31 cellular contexts compared by ENCODE assay signal in genomic region chr10:61454541-61454940, GRCh38. TPM values are rescaled to one million over a fixed set of nuclear protein-coding genes. Genes with fewer than 3 reads are reported as not detected.
"Had no signal": no experiment of that assay in that cellular context is flagged by ENCODE, and none has a peak within 500 bp of the region (broad histone marks: within the 10 kb centered on the region; RNA-seq: fewer than 3 reads in every experiment).

No MANE protein-coding gene starts in this region.

- ATAC-seq: effector memory CD8-positive, alpha-beta T cell; gastroesophageal sphincter; left lung; lower lobe of right lung; psoas muscle; right cardiac atrium had no signal

- H3K27ac ChIP-seq: ascending aorta, brain microvascular endothelial cell, coronary artery, gastroesophageal sphincter, left lung, lower lobe of right lung, pancreas, psoas muscle, tibial nerve, WERI-Rb-1 had no signal

- H3K36me3 Mint-ChIP-seq: activated CD4-positive, alpha-beta memory T cell treated with anti-CD3 and anti-CD28 coated beads for 36 hours; activated naive CD4-positive, alpha-beta T cell treated with anti-CD3 and anti-CD28 coated beads, Interleukin-2, amount 10 ng/mL, durations not matched to agents 7 days and 5 days; activated naive CD8-positive, alpha-beta T cell treated with anti-CD3 and anti-CD28 coated beads, Interleukin-2, amount 10 ng/mL, durations not matched to agents 7 days and 5 days had no signal

- H3K27me3 ChIP-seq: ascending aorta, brain microvascular endothelial cell, pancreas had no signal

- DNase-seq: activated CD4-positive, alpha-beta memory T cell treated with anti-CD3 and anti-CD28 coated beads for 36 hours; activated CD4-positive, alpha-beta T cell treated with anti-CD3 and anti-CD28 coated beads, Interleukin-2, amount 10 ng/mL, durations not matched to agents 24 days and 14 days; activated CD4-positive, CD25-positive, alpha-beta regulatory T cell treated with anti-CD3 and anti-CD28 coated beads, Interleukin-2, amount 50 U/mL, for 72 hours; activated CD8-positive, alpha-beta memory T cell treated with anti-CD3 and anti-CD28 coated beads, Interleukin-2, amount 50 U/mL, for 4 hours; activated effector memory CD4-positive, alpha-beta T cell treated with anti-CD3 and anti-CD28 coated beads, Interleukin-2, amount 50 U/mL, for 16 hours; activated naive CD4-positive, alpha-beta T cell treated with anti-CD3 and anti-CD28 coated beads, Interleukin-2, amount 10 ng/mL, durations not matched to agents 7 days and 5 days; activated naive CD8-positive, alpha-beta T cell treated with anti-CD3 and anti-CD28 coated beads, Interleukin-2, amount 10 ng/mL, durations not matched to agents 7 days and 5 days; activated T-cell treated with anti-CD3 and anti-CD28 coated beads, Interleukin-2, amount 50 U/mL, for 1 hour; brain microvascular endothelial cell; effector memory CD8-positive, alpha-beta T cell; erythroblast; head of caudate nucleus; hippocampal formation; kidney; left lung; lower lobe of right lung; nucleus accumbens; pancreas; psoas muscle; right cardiac atrium; stimulated activated CD4-positive, alpha-beta T cell treated with anti-CD3 and anti-CD28 coated beads, Interleukin-2, amount 100 ng/mL, for 48 hours; stimulated activated naive CD4-positive, alpha-beta T cell treated with Interleukin-2 at 50 U/mL for 16 hours; WERI-Rb-1 had no signal

- H3K4me3 Mint-ChIP-seq: activated CD4-positive, alpha-beta memory T cell treated with anti-CD3 and anti-CD28 coated beads for 36 hours; activated CD4-positive, alpha-beta T cell treated with anti-CD3 and anti-CD28 coated beads, Interleukin-2, amount 10 ng/mL, durations not matched to agents 24 days and 14 days; activated naive CD4-positive, alpha-beta T cell treated with anti-CD3 and anti-CD28 coated beads, Interleukin-2, amount 10 ng/mL, durations not matched to agents 7 days and 5 days; activated naive CD8-positive, alpha-beta T cell treated with anti-CD3 and anti-CD28 coated beads, Interleukin-2, amount 10 ng/mL, durations not matched to agents 7 days and 5 days; activated T-helper 1 cell treated with anti-CD3 and anti-CD28 coated beads, Interleukin-12 subunit alpha, Interleukin-12 subunit beta, Interleukin-2, Interleukin-4 antibody, amounts not matched to agents 30 ng/mL and 10 ng/mL and 1 ng/mL, durations not matched to agents 14 hours and 24 hours and 36 hours; effector memory CD8-positive, alpha-beta T cell had no signal

- H3K36me3 ChIP-seq: ascending aorta, brain microvascular endothelial cell, gastroesophageal sphincter, left lung, lower lobe of right lung, pancreas, tibial nerve, WERI-Rb-1 had no signal

- H3K27ac Mint-ChIP-seq: activated CD4-positive, alpha-beta memory T cell treated with anti-CD3 and anti-CD28 coated beads for 36 hours; activated CD4-positive, alpha-beta T cell treated with anti-CD3 and anti-CD28 coated beads, Interleukin-2, amount 10 ng/mL, durations not matched to agents 24 days and 14 days; activated naive CD4-positive, alpha-beta T cell treated with anti-CD3 and anti-CD28 coated beads, Interleukin-2, amount 10 ng/mL, durations not matched to agents 7 days and 5 days; activated naive CD8-positive, alpha-beta T cell treated with anti-CD3 and anti-CD28 coated beads, Interleukin-2, amount 10 ng/mL, durations not matched to agents 7 days and 5 days; activated T-helper 1 cell treated with anti-CD3 and anti-CD28 coated beads, Interleukin-12 subunit alpha, Interleukin-12 subunit beta, Interleukin-2, Interleukin-4 antibody, amounts not matched to agents 30 ng/mL and 10 ng/mL and 1 ng/mL, durations not matched to agents 14 hours and 24 hours and 36 hours; effector memory CD8-positive, alpha-beta T cell had no signal

- H3K9me3 Mint-ChIP-seq: activated CD4-positive, alpha-beta memory T cell treated with anti-CD3 and anti-CD28 coated beads for 36 hours; activated CD4-positive, alpha-beta T cell treated with anti-CD3 and anti-CD28 coated beads, Interleukin-2, amount 10 ng/mL, durations not matched to agents 24 days and 14 days; activated naive CD4-positive, alpha-beta T cell treated with anti-CD3 and anti-CD28 coated beads, Interleukin-2, amount 10 ng/mL, durations not matched to agents 7 days and 5 days; activated naive CD8-positive, alpha-beta T cell treated with anti-CD3 and anti-CD28 coated beads, Interleukin-2, amount 10 ng/mL, durations not matched to agents 7 days and 5 days; activated T-helper 1 cell treated with anti-CD3 and anti-CD28 coated beads, Interleukin-12 subunit alpha, Interleukin-12 subunit beta, Interleukin-2, Interleukin-4 antibody, amounts not matched to agents 30 ng/mL and 10 ng/mL and 1 ng/mL, durations not matched to agents 14 hours and 24 hours and 36 hours; effector memory CD8-positive, alpha-beta T cell had no signal

- H3K4me3 ChIP-seq: ascending aorta, coronary artery, gastroesophageal sphincter, left lung, lower lobe of right lung, pancreas, psoas muscle, tibial nerve had no signal

RNA-seq across cellular contexts. Expression of gene TMEM26, which starts 1.4 kb away (rescaled TPM):
- total RNA-seq: activated CD4-positive, alpha-beta memory T cell treated with anti-CD3 and anti-CD28 coated beads for 36 hours; activated CD4-positive, alpha-beta T cell treated with anti-CD3 and anti-CD28 coated beads, Interleukin-2, amount 10 ng/mL, durations not matched to agents 24 days and 14 days; activated CD8-positive, alpha-beta memory T cell treated with anti-CD3 and anti-CD28 coated beads for 36 hours; activated naive CD8-positive, alpha-beta T cell treated with anti-CD3 and anti-CD28 coated beads, Interleukin-2, amount 10 ng/mL, durations not matched to agents 7 days and 5 days; activated T-helper 1 cell treated with anti-CD3 and anti-CD28 coated beads, Interleukin-12 subunit alpha, Interleukin-12 subunit beta, Interleukin-2, Interleukin-4 antibody, amounts not matched to agents 30 ng/mL and 10 ng/mL and 1 ng/mL, durations not matched to agents 14 hours and 24 hours and 36 hours; ascending aorta; T-helper 1 cell treated with Interleukin-12 subunit alpha and Interleukin-12 subunit beta and Interleukin-4 antibody, amounts not matched to agents 30 ng/mL and 1 ng/mL, for 36 hours had no signal
- polyA plus RNA-seq: neural cell had no signal
